Comparison of ENCODE assay signal across 8 cellular contexts in genomic region chr6:5003604-5004372, GRCh38. TPM values are rescaled to one million over a fixed set of nuclear protein-coding genes. Genes with fewer than 3 reads are reported as not detected.
A peak's percentile ranks its signal among the peaks of the same experiment; 100 is the strongest.
DNase-seq lines count a peak whose midpoint lies in the region; ATAC-seq and TF ChIP-seq lines count a peak whose summit lies in the region.

Gene RPP40 (minus strand): TSS chr6:5004037. CDS start chr6:5004002, 35 bp downstream.

- H3K27me3 Mint-ChIP-seq in nephron progenitor cell (ENCODE audit: low read depth, poor library complexity), result peaks cover 4% of the 10 kb centered on the region
- H3K27me3 Mint-ChIP-seq in stimulated activated naive CD8-positive, alpha-beta T cell treated with anti-CD3 and anti-CD28 coated beads, Interleukin-15, amount 100 ng/mL, for 72 hours, result no peaks in the 10 kb centered on the region

- peaks cover 11% of the 10 kb centered on the region for H3K4me1 Mint-ChIP-seq in nephron progenitor cell
- H3K4me1 Mint-ChIP-seq in stimulated activated naive CD8-positive, alpha-beta T cell treated with anti-CD3 and anti-CD28 coated beads, Interleukin-15, amount 100 ng/mL, for 72 hours, result peaks cover 13% of the 10 kb centered on the region

- H3K27ac Mint-ChIP-seq in nephron progenitor cell, result peak within 1 kb of the TSS; percentile 89
- H3K27ac Mint-ChIP-seq in stimulated activated naive CD8-positive, alpha-beta T cell treated with anti-CD3 and anti-CD28 coated beads, Interleukin-15, amount 100 ng/mL, for 72 hours, result peak within 1 kb of the TSS; percentile 98 to 99

- H3K4me3 ChIP-seq in LNCaP clone FGC (ENCODE audit: low read depth, low read length), result peak within 1 kb of the TSS; percentile 66
- peak within 1 kb of the TSS; percentile 98 for H3K4me3 ChIP-seq in fibroblast of the aortic adventitia (ENCODE audit: low read depth, low read length)

- H3K9me3 Mint-ChIP-seq in nephron progenitor cell, result no peaks in the 10 kb centered on the region
- no peaks in the 10 kb centered on the region for H3K9me3 Mint-ChIP-seq in stimulated activated naive CD8-positive, alpha-beta T cell treated with anti-CD3 and anti-CD28 coated beads, Interleukin-15, amount 100 ng/mL, for 72 hours

- CTCF ChIA-PET in RWPE1 (lab: Yijun Ruan, JAX), result interaction anchor here (0.6 to 1.3 kb wide), 7 partner anchors 16 to 368 kb away, joined by 3 to 6 read pairs (median 4); no protein-coding TSS in a partner anchor

- H3K36me3 Mint-ChIP-seq in nephron progenitor cell (ENCODE audit: low read depth), result peaks cover 24% of the 10 kb centered on the region

- peak within 1 kb of the TSS; percentile 82 for H3K27ac ChIP-seq in RWPE1

- peak within 1 kb of the TSS; percentile 91 for H3K4me3 Mint-ChIP-seq in nephron progenitor cell
- peak within 1 kb of the TSS; percentile 92 to 97 for H3K4me3 Mint-ChIP-seq in stimulated activated naive CD8-positive, alpha-beta T cell treated with anti-CD3 and anti-CD28 coated beads, Interleukin-15, amount 100 ng/mL, for 72 hours

- TF ChIP-seq CTCF in LNCaP clone FGC (IDR thresholded peaks at IDR 0.05; ENCODE audit: control insufficient read depth, extremely low read depth, insufficient read depth) (peak; percentile 89), RWPE1 (conservative IDR thresholded peaks at IDR 0.05; ENCODE audit: low read depth) (peak; percentile 91), fibroblast of the aortic adventitia (IDR thresholded peaks at IDR 0.05; ENCODE audit: insufficient read depth, low read length) (peak; percentile 86), nephron progenitor cell (IDR thresholded peaks at IDR 0.05) (peak; percentile 82)

- POLR2A ChIA-PET in RWPE1 (lab: Yijun Ruan, JAX; ENCODE audit: low non-redundant PET), result interaction anchor here (0.6 to 0.9 kb wide), 2 partner anchors 112 to 1331 kb away, joined by 3 to 4 read pairs; no protein-coding TSS in a partner anchor

- DNase-seq in ELR (ENCODE audit: low read depth) (peak; percentile 97), H4 (ENCODE audit: low spot score) (peak; percentile 94), LNCaP clone FGC (ENCODE audit: low read depth) (peak; percentile 85), RWPE1 (ENCODE audit: low spot score) (peak; percentile 94), fibroblast of the aortic adventitia (ENCODE audit: low read depth) (peak; percentile 95), nephron progenitor cell (peak; percentile 99)
- peak; percentile 96 for DNase-seq in activated effector memory CD4-positive, alpha-beta T cell treated with Interleukin-2 at 50 U/mL for 16 hours
- peak; percentile 98 for DNase-seq in stimulated activated naive CD8-positive, alpha-beta T cell treated with anti-CD3 and anti-CD28 coated beads, Interleukin-15, amount 100 ng/mL, for 72 hours

- peak; percentile 97 for ATAC-seq in stimulated activated naive CD8-positive, alpha-beta T cell treated with anti-CD3 and anti-CD28 coated beads, Interleukin-15, amount 100 ng/mL, for 72 hours

RNA-seq across cellular contexts. Expression of gene RPP40, which starts in this region (rescaled TPM):
- total RNA-seq in H4 (2014; rRNA removed; shearing (Covaris generic)), result 43.2 and 63.1 TPM in 2 replicates
- total RNA-seq in fibroblast of the aortic adventitia (ENCODE audit: low replicate concordance), result 1.8 and 21.9 TPM in 2 replicates

Comparison
In these comparisons a context has a peak if more than half of its experiments do, and no peak if none do; other contexts are left out.
1. Peak in every context shown above with its lines: DNase-seq, ATAC-seq, H3K4me3 ChIP-seq and H3K27ac ChIP-seq.